In the genomic region with DNA sequence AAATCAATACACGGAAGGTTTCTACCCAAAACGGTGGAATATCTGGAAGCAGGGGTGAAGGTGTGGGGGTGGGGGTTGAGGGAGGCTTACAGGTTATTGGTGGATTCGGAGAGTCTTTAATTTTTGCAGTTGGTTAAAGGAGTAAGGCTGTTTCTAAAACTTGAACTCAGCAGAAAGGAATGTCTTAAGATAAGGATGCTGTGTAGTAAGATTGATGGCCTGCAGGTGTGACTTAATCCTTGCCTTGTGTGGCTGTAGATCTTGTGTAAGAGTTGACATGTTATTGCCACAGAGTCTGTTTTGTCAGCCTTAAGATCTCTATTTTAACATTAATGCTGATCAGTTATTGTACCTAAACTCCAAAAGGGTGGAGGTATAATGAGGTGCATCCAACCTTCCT, we compare ENCODE assay signal across 24 cellular contexts. TPM values are rescaled to one million over a fixed set of nuclear protein-coding genes. Genes with fewer than 3 reads are reported as not detected.
A peak's percentile ranks its signal among the peaks of the same experiment; 100 is the strongest.
DNase-seq lines count a peak whose midpoint lies in the region; ATAC-seq, FAIRE-seq and TF ChIP-seq lines count a peak whose summit lies in the region.
"Had no signal": no experiment of that assay in that cellular context is flagged by ENCODE, and none has a peak within 500 bp of the region (broad histone marks: within the 10 kb centered on the region; RNA-seq: fewer than 3 reads in every experiment).

No MANE protein-coding gene starts in this region.

- H3K27ac ChIP-seq in cardiac muscle cell (peak overlapping the region; percentile 88), left ventricle myocardium inferior (replicated peaks) (no peak overlapping the region), H1 (ENCODE audit: low read depth, low read length) (no peak overlapping the region)
- H3K27ac ChIP-seq: ascending aorta, epithelial cell of prostate, Peyer's patch, spleen, upper lobe of left lung had no signal

- no peak for TF ChIP-seq POLR2A in H1 (IDR thresholded peaks at IDR 0.05; ENCODE audit: control extremely low read depth in 1 of 2, low read depth in 2 of 2, low read length in 2 of 2)

- H3K4me1 Mint-ChIP-seq in mesothelial cell of epicardium, result peaks cover 9% of the 10 kb centered on the region
- H3K4me1 Mint-ChIP-seq: stimulated activated effector memory CD8-positive, alpha-beta T cell treated with anti-CD3 and anti-CD28 coated beads, Interleukin-12 subunit alpha, Interleukin-12 subunit beta, amount 100 ng/mL, for 72 hours had no signal

- no peak overlapping the region for H3K4me2 ChIP-seq in H1 (ENCODE audit: insufficient read depth in 1 of 2, low read depth in 2 of 2, low read length in 2 of 2)

- no peak overlapping the region for H3K56ac ChIP-seq in H1 (replicated peaks; ENCODE audit: insufficient read length, low read depth, low read length)

- no peak overlapping the region for H2AK5ac ChIP-seq in H1 (ENCODE audit: low read depth, low read length)

- peaks cover 9% of the 10 kb centered on the region for H3K4me1 ChIP-seq in cardiac muscle cell (ENCODE audit: low read depth)
- H3K4me1 ChIP-seq in left ventricle myocardium inferior, result no peaks in the 10 kb centered on the region
- no peaks in the 10 kb centered on the region for H3K4me1 ChIP-seq in H1 (replicated peaks in 1 of 4; ENCODE audit: control insufficient read depth in 3 of 4, insufficient read depth in 4 of 4, low read length in 3 of 4)
- H3K4me1 ChIP-seq: ascending aorta, Peyer's patch, upper lobe of left lung had no signal

- CTCF ChIA-PET in H1 (lab: Charles Lee; ENCODE audit: partially characterized antibody), result no interaction called here

- WGBS in H1 (ENCODE audit: extremely low coverage in 1 of 2, insufficient coverage in 1 of 2, insufficient read length in 1 of 2, insufficient replicate concordance in 2 of 2, low coverage in 1 of 2, low lambda C conversion rate in 2 of 2, missing lambda C conversion rate in 1 of 2), 2 experiments, result 77% methylated on average over 3 of the region's 3 CpGs; no CpG with 5 or more reads in 1 of the 2 experiments

- H3K79me1 ChIP-seq in H1 (ENCODE audit: low read depth, low read length), result no peaks in the 10 kb centered on the region

- H3K9me3 ChIP-seq in cardiac muscle cell (ENCODE audit: low read depth), result no peaks in the 10 kb centered on the region
- H3K9me3 ChIP-seq in left ventricle myocardium inferior (replicated peaks), result no peaks in the 10 kb centered on the region
- no peaks in the 10 kb centered on the region for H3K9me3 ChIP-seq in H1 (ENCODE audit: insufficient read depth in 2 of 2, low read depth in 1 of 2, low read length in 1 of 2)
- H3K9me3 ChIP-seq: ascending aorta, Peyer's patch, upper lobe of left lung had no signal

- H3K36me3 ChIP-seq in cardiac muscle cell (no peaks in the 10 kb centered on the region), left ventricle myocardium inferior (no peaks in the 10 kb centered on the region), H1 (ENCODE audit: control insufficient read depth in 2 of 4, insufficient read depth in 4 of 4, low read length in 3 of 4) (no peaks in the 10 kb centered on the region)
- H3K36me3 ChIP-seq: ascending aorta, Peyer's patch, spleen, upper lobe of left lung had no signal

- no peak overlapping the region for H3K23ac ChIP-seq in H1 (ENCODE audit: insufficient read length)

- no peak overlapping the region for H4K91ac ChIP-seq in H1 (replicated peaks; ENCODE audit: insufficient read length, low read length)

- no peak for FAIRE-seq in H1 (lab: Jason Lieb, UNC)
- FAIRE-seq in urothelium cell line (lab: Jason Lieb, UNC), result no peak
- FAIRE-seq: A204.1, GM19239 had no signal

- no peak overlapping the region for H4K5ac ChIP-seq in H1 (ENCODE audit: insufficient read length, low read depth, low read length)

- H4K8ac ChIP-seq in H1 (ENCODE audit: extremely low read depth, insufficient read depth, low read length), result no peak overlapping the region

- intact Hi-C loops in left ventricle myocardium inferior (cut with micrococcal nuclease), result no loop called here

- TF ChIP-seq RAD21 in H1 (IDR thresholded peaks at IDR 0.05 in 1 of 2, conservative IDR thresholded peaks at IDR 0.05 in 1 of 2; ENCODE audit: low read depth in 2 of 2, low read length in 2 of 2), result no peak

- peak overlapping the region; percentile 41 for H3K27ac Mint-ChIP-seq in mesothelial cell of epicardium
- H3K27ac Mint-ChIP-seq: stimulated activated effector memory CD8-positive, alpha-beta T cell treated with anti-CD3 and anti-CD28 coated beads, Interleukin-12 subunit alpha, Interleukin-12 subunit beta, amount 100 ng/mL, for 72 hours had no signal

- no peak overlapping the region for H3K18ac ChIP-seq in H1 (ENCODE audit: extremely low read depth, low read length)

- peaks cover 9% of the 10 kb centered on the region for H3K9me3 Mint-ChIP-seq in mesothelial cell of epicardium

- H2BK5ac ChIP-seq in H1 (ENCODE audit: low read depth, low read length), result no peak overlapping the region

- H2BK20ac ChIP-seq in H1 (ENCODE audit: low read length), result no peak overlapping the region

- POLR2A ChIA-PET in H1 (lab: Charles Lee; ENCODE audit: partially characterized antibody), result no interaction called here

- no peak overlapping the region for H2BK120ac ChIP-seq in H1 (replicated peaks; ENCODE audit: low read depth, low read length)

- peak overlapping the region; percentile 11 for H3K4me3 Mint-ChIP-seq in mesothelial cell of epicardium
- H3K4me3 Mint-ChIP-seq: stimulated activated effector memory CD8-positive, alpha-beta T cell treated with anti-CD3 and anti-CD28 coated beads, Interleukin-12 subunit alpha, Interleukin-12 subunit beta, amount 100 ng/mL, for 72 hours had no signal

- no peak overlapping the region for H2BK15ac ChIP-seq in H1 (ENCODE audit: low read length)

- H3K4ac ChIP-seq in H1 (replicated peaks; ENCODE audit: insufficient read length, low read depth, low read length), result no peak overlapping the region

- TF ChIP-seq EP300 in H1 (IDR thresholded peaks at IDR 0.05; ENCODE audit: borderline replicate concordance in 1 of 2, low read depth in 2 of 2, low read length in 2 of 2), result no peak

- no peak for ATAC-seq in GM21528 (IDR thresholded peaks at IDR 0.05; ENCODE audit: low FRiP score, unreplicated experiment)
- ATAC-seq: stimulated activated effector memory CD8-positive, alpha-beta T cell treated with anti-CD3 and anti-CD28 coated beads, Interleukin-12 subunit alpha, Interleukin-12 subunit beta, amount 100 ng/mL, for 72 hours had no signal

- DNase-seq in cardiac muscle cell (ENCODE audit: low read depth in 1 of 2, low spot score in 1 of 2) (no peak), left ventricle myocardium inferior (no peak), H1 (ENCODE audit: low read depth in 1 of 2, low spot score in 2 of 2) (no peak), mesothelial cell of epicardium (ENCODE audit: low spot score in 2 of 2, unreplicated experiment in 2 of 2) (no peak), urothelium cell line (ENCODE audit: low spot score) (peak; percentile 23), GM19240 (ENCODE audit: insufficient read length, low spot score) (no peak)
- DNase-seq in activated CD4-positive, alpha-beta T cell treated with anti-CD3 and anti-CD28 coated beads, Interleukin-2, amount 50 U/mL, for 48 hours, result no peak
- DNase-seq: activated CD4-positive, alpha-beta T cell treated with anti-CD3 and anti-CD28 coated beads for 4 hours; activated effector memory CD4-positive, alpha-beta T cell treated with anti-CD3 and anti-CD28 coated beads, Interleukin-2, amount 50 U/mL, for 16 hours; C1 segment of cervical spinal cord; cortex of kidney; Karpas-422; NCI-H1417 treated with DMSO at 0.1 percent for 48 hours; NCI-H748 treated with DMSO at 0.1 percent for 48 hours; Peyer's patch; spleen; upper lobe of left lung had no signal

- H3K23me2 ChIP-seq in H1 (ENCODE audit: low read depth, low read length), result no peaks in the 10 kb centered on the region

- peak overlapping the region; percentile 36; the same call in 1 of the 2 replicates for H2AFZ ChIP-seq in H1 (ENCODE audit: low read length)

- no peaks in the 10 kb centered on the region for H3K79me2 ChIP-seq in H1 (ENCODE audit: control insufficient read depth in 1 of 2, insufficient read depth in 2 of 2, low read length in 2 of 2)

- no peak overlapping the region for H3K9ac ChIP-seq in H1 (replicated peaks in 1 of 4; ENCODE audit: extremely low read depth in 1 of 4, low read depth in 3 of 4, low read length in 3 of 4)

- H3K27me3 Mint-ChIP-seq in mesothelial cell of epicardium (ENCODE audit: low read depth), result peaks cover 3% of the 10 kb centered on the region

- H3K14ac ChIP-seq in H1 (ENCODE audit: insufficient read length), result no peak overlapping the region

- no peak overlapping the region for H3K4me3 ChIP-seq in cardiac muscle cell
- no peak overlapping the region for H3K4me3 ChIP-seq in left ventricle myocardium inferior
- H3K4me3 ChIP-seq in H1 (ENCODE audit: extremely low read depth in 1 of 4, insufficient read depth in 2 of 4, low read depth in 3 of 4, low read length in 4 of 4), result no peak overlapping the region
- H3K4me3 ChIP-seq: ascending aorta, Peyer's patch, spleen, upper lobe of left lung had no signal

- TF ChIP-seq CTCF in cardiac muscle cell (IDR thresholded peaks at IDR 0.05; ENCODE audit: low read depth, low read length) (no peak), left ventricle myocardium inferior (IDR thresholded peaks at IDR 0.05; ENCODE audit: borderline replicate concordance) (no peak), H1 (IDR thresholded peaks at IDR 0.05; ENCODE audit: control extremely low read depth in 1 of 3, insufficient read depth in 1 of 3, low read depth in 1 of 3, low read length in 3 of 3) (no peak), mesothelial cell of epicardium (IDR thresholded peaks at IDR 0.05; ENCODE audit: unreplicated experiment) (no peak)

- no peaks in the 10 kb centered on the region for H4K20me1 ChIP-seq in H1 (replicated peaks in 1 of 2; ENCODE audit: control insufficient read depth in 1 of 2, insufficient read depth in 2 of 2, low read length in 2 of 2)

- H3K27me3 ChIP-seq in cardiac muscle cell (no peaks in the 10 kb centered on the region), left ventricle myocardium inferior (ENCODE audit: low read depth) (no peaks in the 10 kb centered on the region), H1 (replicated peaks in 1 of 4; ENCODE audit: control insufficient read depth in 3 of 4, extremely low read depth in 1 of 4, insufficient read depth in 3 of 4, low read length in 3 of 4) (no peaks in the 10 kb centered on the region)
- H3K27me3 ChIP-seq: ascending aorta, Peyer's patch, spleen, upper lobe of left lung had no signal

- no peaks in the 10 kb centered on the region for H3K36me3 Mint-ChIP-seq in mesothelial cell of epicardium
- H3K36me3 Mint-ChIP-seq: stimulated activated effector memory CD8-positive, alpha-beta T cell treated with anti-CD3 and anti-CD28 coated beads, Interleukin-12 subunit alpha, Interleukin-12 subunit beta, amount 100 ng/mL, for 72 hours had no signal

- no peak overlapping the region for H2BK12ac ChIP-seq in H1 (ENCODE audit: low read depth, low read length)

RNA-seq across cellular contexts. Expression of a gene that starts 16.4 kb away (rescaled TPM):
- total RNA-seq in cardiac muscle cell, result not detected in 2 replicates
- not detected in 2 replicates for polyA plus RNA-seq in cardiac muscle cell
- not detected for total RNA-seq in left ventricle myocardium inferior
- not detected in 2 replicates for total RNA-seq in H1 (2021; fragmentation: NEBNext Ultra II Directional; extraction: Animal tissue kit (Norgen Biotek cat#: 25700))
- not detected in 2 replicates for polyA plus RNA-seq in H1 (2011; rRNA removed)
- not detected for polyA plus RNA-seq in H1 (2011; cell fraction: cytosol; rRNA removed)
- polyA plus RNA-seq in H1 (2011; cell fraction: nucleus; rRNA removed), result not detected
- not detected in 4 replicates for polyA plus RNA-seq in H1 (2012, experiment 1 of 2)
- not detected for polyA plus RNA-seq in H1 (2012, experiment 2 of 2)
- not detected for polyA plus RNA-seq in H1 (2013, experiment 1 of 2)
- polyA plus RNA-seq in H1 (2013, experiment 2 of 2), result not detected
- polyA minus RNA-seq in H1 (2011; rRNA and poly(A)+ RNA removed), result not detected in 2 replicates
- polyA minus RNA-seq in H1 (2011; cell fraction: cytosol; rRNA and poly(A)+ RNA removed), result not detected
- polyA minus RNA-seq in H1 (2011; cell fraction: nucleus; rRNA and poly(A)+ RNA removed), result not detected
- not detected in 3 replicates for total RNA-seq in mesothelial cell of epicardium
- total RNA-seq: ascending aorta, glomerular endothelial cell, Peyer's patch, spleen, upper lobe of left lung had no signal
- polyA plus RNA-seq: spleen had no signal
